9 cellular contexts compared by ENCODE assay signal in genomic region chr16:84356591-84357116, GRCh38. TPM values are rescaled to one million over a fixed set of nuclear protein-coding genes. Genes with fewer than 3 reads are reported as not detected.
DNase-seq lines count a peak whose midpoint lies in the region; ATAC-seq and TF ChIP-seq lines count a peak whose summit lies in the region.
"Had no signal": no experiment of that assay in that cellular context is flagged by ENCODE, and none has a peak within 500 bp of the region (broad histone marks: within the 10 kb centered on the region; RNA-seq: fewer than 3 reads in every experiment).

No MANE protein-coding gene starts in this region.

- H3K36me3 ChIP-seq in osteoblast (ENCODE audit: insufficient read depth, low read length) = no peaks in the 10 kb centered on the region

- peak overlapping the region; percentile 12 for H3K4me2 ChIP-seq in osteoblast (ENCODE audit: insufficient read depth, low read length)

- H3K79me2 ChIP-seq in osteoblast (ENCODE audit: insufficient read depth, low read length) = no peaks in the 10 kb centered on the region

- no peak overlapping the region for H3K27ac ChIP-seq in osteoblast (ENCODE audit: low read depth, low read length)

- H3K4me1 ChIP-seq in osteoblast (ENCODE audit: insufficient read depth, low read length) = peaks cover 14% of the 10 kb centered on the region

- DNase-seq in EH (ENCODE audit: low read depth) = peak; percentile 16
- DNase-seq in NCI-H748 treated with DMSO at 0.1 percent for 48 hours (lab: John Stamatoyannopoulos, UW) = peak; percentile 30
- DNase-seq in epithelial cell of esophagus (ENCODE audit: low read depth) = peak; percentile 57
- peak; percentile 52 for DNase-seq in osteoblast (ENCODE audit: insufficient read length, low spot score, missing footprints)
- no peak for DNase-seq in NCI-H524 (lab: John Stamatoyannopoulos, UW)
- DNase-seq in omental fat pad (ENCODE audit: low spot score) = no peak
- DNase-seq: NCI-H774 had no signal

- H3K4me3 ChIP-seq in epithelial cell of esophagus (ENCODE audit: low read length) (no peak overlapping the region), osteoblast (ENCODE audit: insufficient read depth, low read length) (no peak overlapping the region)

- peaks cover 4% of the 10 kb centered on the region for H3K27me3 ChIP-seq in osteoblast (ENCODE audit: insufficient read depth, low read length)

- no peaks in the 10 kb centered on the region for H3K9me3 ChIP-seq in osteoblast (ENCODE audit: low read depth, low read length)

- no peak for TF ChIP-seq CTCF in epithelial cell of esophagus (IDR thresholded peaks at IDR 0.05; ENCODE audit: insufficient read depth, low read depth, low read length, missing control alignments)
- no peak for TF ChIP-seq CTCF in osteoblast (IDR thresholded peaks at IDR 0.05; ENCODE audit: extremely low read depth, low read depth, low read length)
- TF ChIP-seq CTCF in omental fat pad (IDR thresholded peaks at IDR 0.05) = no peak

- H4K20me1 ChIP-seq in osteoblast (ENCODE audit: insufficient read depth, low read length) = no peaks in the 10 kb centered on the region

- ATAC-seq in HG02623 (IDR thresholded peaks at IDR 0.05; ENCODE audit: unreplicated experiment) = no peak
- ATAC-seq in HG03108 (IDR thresholded peaks at IDR 0.05; ENCODE audit: unreplicated experiment) = no peak
- no peak for ATAC-seq in omental fat pad (ENCODE audit: low FRiP score)

- no peak overlapping the region for H2AFZ ChIP-seq in osteoblast (ENCODE audit: low read length)

RNA-seq across cellular contexts. Expression of gene ATP2C2, which starts 11.7 kb away (rescaled TPM):
- total RNA-seq in osteoblast = not detected in 2 replicates
- total RNA-seq in omental fat pad = 1 to 10 TPM in 1 of 4 donors, not detected in 3; 1.3 TPM

Comparison
In these comparisons a context has a peak if more than half of its experiments do, and no peak if none do; other contexts are left out.
1. DNase-seq: peak in EH (single experiment), NCI-H748 treated with DMSO at 0.1 percent for 48 hours (single experiment), epithelial cell of esophagus (single experiment) and osteoblast (single experiment); none in NCI-H524 (0 of 2) and omental fat pad (single experiment).